12 cellular contexts compared by ENCODE assay signal in the genomic region with DNA sequence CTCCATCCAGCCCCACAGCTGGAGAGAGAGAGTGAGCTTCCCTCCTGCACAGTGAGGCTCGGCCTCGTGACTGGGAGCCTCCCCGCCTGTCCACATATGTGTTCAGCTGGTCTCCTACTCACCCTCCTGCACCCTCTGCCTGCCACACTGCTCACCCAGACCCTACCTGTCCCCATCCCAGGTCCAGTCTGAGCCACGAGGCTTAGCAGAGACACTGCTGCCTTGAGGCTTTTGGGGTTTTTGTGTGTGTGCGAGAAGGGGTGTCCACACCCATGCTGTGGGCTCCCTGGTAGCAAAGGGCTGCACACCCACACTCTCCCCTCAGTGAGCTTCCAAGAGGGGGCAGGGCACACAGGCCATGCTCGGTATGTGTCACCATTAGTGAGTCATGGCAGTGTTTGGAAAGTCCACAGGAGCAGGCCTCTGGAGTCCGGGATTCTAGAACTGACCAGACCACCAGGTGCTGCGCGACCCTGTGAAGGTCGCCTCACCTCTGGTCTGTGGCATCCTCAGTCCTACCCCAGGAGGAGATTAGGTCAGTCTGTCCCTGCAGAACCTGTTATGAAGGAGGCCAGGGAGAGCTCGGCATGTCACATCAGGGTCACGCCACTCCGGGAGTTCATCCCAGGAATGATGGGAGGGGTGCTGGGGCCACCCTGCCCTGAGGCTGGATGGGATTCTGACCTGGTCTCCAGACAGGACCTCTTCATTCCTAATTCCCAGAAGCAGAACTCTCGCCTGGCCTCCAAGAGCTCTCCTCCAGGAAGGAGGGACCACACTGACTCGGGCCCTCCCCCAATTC. TPM values are rescaled to one million over a fixed set of nuclear protein-coding genes. Genes with fewer than 3 reads are reported as not detected.
DNase-seq lines count a peak whose midpoint lies in the region; ATAC-seq and TF ChIP-seq lines count a peak whose summit lies in the region.
"Had no signal": no experiment of that assay in that cellular context is flagged by ENCODE, and none has a peak within 500 bp of the region (broad histone marks: within the 10 kb centered on the region; RNA-seq: fewer than 3 reads in every experiment).

No MANE protein-coding gene starts in this region.

- DNase-seq in HCT116 (ENCODE audit: low read depth, low spot score) (no peak), left ventricle myocardium superior (no peak), smooth muscle cell (lab: John Stamatoyannopoulos, UW; ENCODE audit: unreplicated experiment) (no peak), NCI-H345 treated with DMSO at 0.1 percent for 48 hours (lab: John Stamatoyannopoulos, UW; ENCODE audit: unreplicated experiment) (no peak), NCI-H82 (lab: John Stamatoyannopoulos, UW) (no peak), type B pancreatic cell (ENCODE audit: extremely low spot score, unreplicated experiment) (no peak)
- DNase-seq in stimulated activated CD8-positive, alpha-beta memory T cell treated with anti-CD3 and anti-CD28 coated beads, Interleukin-4, amount 100 ng/mL, for 48 hours: no peak
- DNase-seq: activated CD8-positive, alpha-beta memory T cell treated with anti-CD3 and anti-CD28 coated beads, Interleukin-2, amount 50 U/mL, for 48 hours; dorsolateral prefrontal cortex; GF-D8; NCI-H1048 had no signal

- H3K4me3 Mint-ChIP-seq in activated T-helper 17 cell treated with anti-CD3 and anti-CD28 coated beads, Interleukin-2, amount 50 U/mL, for 72 hours: no peak overlapping the region
- no peak overlapping the region for H3K4me3 Mint-ChIP-seq in type B pancreatic cell

- H3K79me2 ChIP-seq in HCT116 (ENCODE audit: insufficient read depth, low read length) (no peaks in the 10 kb centered on the region), smooth muscle cell (ENCODE audit: low read depth) (no peaks in the 10 kb centered on the region)

- H3K27ac ChIP-seq in HCT116 (ENCODE audit: low read depth, low read length): no peak overlapping the region; the same call in 1 of the 2 replicates
- peak overlapping the region; percentile 87 for H3K27ac ChIP-seq in smooth muscle cell (ENCODE audit: low read depth)

- RAD21 ChIA-PET in HCT116 (lab: Charles Lee; ENCODE audit: low non-redundant PET in 1 of 2, low total read pairs in 2 of 2, uncharacterized antibody in 2 of 2, unreplicated experiment in 2 of 2): no interaction called here

- intact Hi-C loops in HCT116 (cut with micrococcal nuclease) (no loop called here), left ventricle myocardium superior (cut with micrococcal nuclease) (no loop called here)

- ATAC-seq in HCT116 (peak; percentile 84), left ventricle myocardium superior (peak; percentile 37)
- peak; percentile 40 for ATAC-seq in activated T-helper 17 cell treated with anti-CD3 and anti-CD28 coated beads, Interleukin-2, amount 50 U/mL, for 72 hours (replicated peaks)

- WGBS in smooth muscle cell (ENCODE audit: low lambda C conversion rate): 45% methylated on average over 15 of the region's 15 CpGs

- H3K36me3 ChIP-seq in HCT116 (ENCODE audit: control insufficient read depth in 1 of 2, insufficient read depth in 2 of 2, low read length in 2 of 2) (no peaks in the 10 kb centered on the region), smooth muscle cell (ENCODE audit: low read depth) (no peaks in the 10 kb centered on the region)

- no peaks in the 10 kb centered on the region for H3K9me3 Mint-ChIP-seq in activated T-helper 17 cell treated with anti-CD3 and anti-CD28 coated beads, Interleukin-2, amount 50 U/mL, for 72 hours
- no peaks in the 10 kb centered on the region for H3K9me3 Mint-ChIP-seq in type B pancreatic cell

- H3K4me2 ChIP-seq in HCT116 (ENCODE audit: low read length) (peak overlapping the region; percentile 68), smooth muscle cell (peak overlapping the region; percentile 36)

- no peaks in the 10 kb centered on the region for H3K36me3 Mint-ChIP-seq in activated T-helper 17 cell treated with anti-CD3 and anti-CD28 coated beads, Interleukin-2, amount 50 U/mL, for 72 hours (ENCODE audit: low read depth)
- H3K36me3 Mint-ChIP-seq in type B pancreatic cell: no peaks in the 10 kb centered on the region

- H3K4me1 ChIP-seq in HCT116 (ENCODE audit: control insufficient read depth in 1 of 2, insufficient read depth in 2 of 2, low read length in 2 of 2) (peaks cover 11 to 44% of the 10 kb centered on the region in 2 experiments), smooth muscle cell (ENCODE audit: low read depth) (peaks cover 20% of the 10 kb centered on the region)

- TF ChIP-seq CTCF in HCT116 (IDR thresholded peaks at IDR 0.05 in 2 of 3, conservative IDR thresholded peaks at IDR 0.05 in 1 of 3; ENCODE audit: borderline replicate concordance in 1 of 3, insufficient read depth in 1 of 3, low read depth in 2 of 3, low read length in 2 of 3): no peak
- TF ChIP-seq CTCF in smooth muscle cell (IDR thresholded peaks at IDR 0.05; ENCODE audit: borderline replicate concordance, insufficient read depth, poor library complexity, severe bottlenecking): no peak
- TF ChIP-seq CTCF in type B pancreatic cell (conservative IDR thresholded peaks at IDR 0.05): no peak

- H3K27ac Mint-ChIP-seq in activated T-helper 17 cell treated with anti-CD3 and anti-CD28 coated beads, Interleukin-2, amount 50 U/mL, for 72 hours: no peak overlapping the region
- no peak overlapping the region for H3K27ac Mint-ChIP-seq in type B pancreatic cell

- peaks cover 5% of the 10 kb centered on the region for H3F3A ChIP-seq in smooth muscle cell (ENCODE audit: low read depth)

- peak overlapping the region; percentile 12 for H3K9ac ChIP-seq in HCT116 (ENCODE audit: low read length)
- H3K9ac ChIP-seq in smooth muscle cell (ENCODE audit: low read depth): peak overlapping the region; percentile 84

- no peaks in the 10 kb centered on the region for H3K27me3 Mint-ChIP-seq in activated T-helper 17 cell treated with anti-CD3 and anti-CD28 coated beads, Interleukin-2, amount 50 U/mL, for 72 hours
- peaks cover 5% of the 10 kb centered on the region for H3K27me3 Mint-ChIP-seq in type B pancreatic cell

- POLR2A ChIA-PET in HCT116 (lab: Charles Lee): no interaction called here

- H3K9me2 ChIP-seq in HCT116 (ENCODE audit: insufficient read depth): no peaks in the 10 kb centered on the region

- CTCF ChIA-PET in HCT116 (lab: Charles Lee): no interaction called here

- H3K27me3 ChIP-seq in HCT116 (ENCODE audit: insufficient read depth, low read length) (no peaks in the 10 kb centered on the region), smooth muscle cell (ENCODE audit: low read depth) (no peaks in the 10 kb centered on the region)
- H3K27me3 ChIP-seq: dorsolateral prefrontal cortex had no signal

- TF ChIP-seq POLR2A in HCT116 (IDR thresholded peaks at IDR 0.05; ENCODE audit: borderline replicate concordance, extremely low read depth, insufficient read depth, insufficient read length): no peak

- no peaks in the 10 kb centered on the region for H4K20me1 ChIP-seq in HCT116 (ENCODE audit: insufficient read depth)
- H4K20me1 ChIP-seq in smooth muscle cell (ENCODE audit: low read depth): no peaks in the 10 kb centered on the region

- peak overlapping the region; percentile 81 for H2AFZ ChIP-seq in HCT116 (ENCODE audit: low read depth, low read length, poor library complexity, severe bottlenecking)
- no peak overlapping the region for H2AFZ ChIP-seq in smooth muscle cell (ENCODE audit: low read depth)

- no peaks in the 10 kb centered on the region for H3K9me3 ChIP-seq in HCT116 (ENCODE audit: control insufficient read depth in 1 of 2, insufficient read depth in 1 of 2, low read depth in 1 of 2, low read length in 2 of 2)
- no peaks in the 10 kb centered on the region for H3K9me3 ChIP-seq in smooth muscle cell (replicated peaks; ENCODE audit: low read depth)

- no peak for TF ChIP-seq RAD21 in HCT116 (IDR thresholded peaks at IDR 0.05; ENCODE audit: low read depth)

- no TSS peak for BruUV-seq in HCT116 (replicated peaks; lab: Mats Ljungman, UMichigan)

- H3K4me3 ChIP-seq in HCT116 (replicated peaks in 1 of 2; ENCODE audit: low read depth in 1 of 2, low read length in 2 of 2) (no peak overlapping the region), smooth muscle cell (no peak overlapping the region)
- H3K4me3 ChIP-seq: dorsolateral prefrontal cortex had no signal

- no peaks in the 10 kb centered on the region for H3K4me1 Mint-ChIP-seq in activated T-helper 17 cell treated with anti-CD3 and anti-CD28 coated beads, Interleukin-2, amount 50 U/mL, for 72 hours
- peaks cover 38% of the 10 kb centered on the region for H3K4me1 Mint-ChIP-seq in type B pancreatic cell (ENCODE audit: unreplicated experiment)

TF ChIP-seq in HCT116, 20 proteins besides CTCF, POLR2A, EP300 and RAD21 (continues in another document):
- TF ChIP-seq, protein P1, sequence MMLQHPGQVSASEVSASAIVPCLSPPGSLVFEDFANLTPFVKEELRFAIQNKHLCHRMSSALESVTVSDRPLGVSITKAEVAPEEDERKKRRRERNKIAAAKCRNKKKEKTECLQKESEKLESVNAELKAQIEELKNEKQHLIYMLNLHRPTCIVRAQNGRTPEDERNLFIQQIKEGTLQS (IDR thresholded peaks at IDR 0.05): no peak
- TF ChIP-seq JUND (IDR thresholded peaks at IDR 0.05) (no peak), POLR2AphosphoS5 (IDR thresholded peaks at IDR 0.05; ENCODE audit: low read depth, low read length) (no peak), SIN3A (IDR thresholded peaks at IDR 0.05; ENCODE audit: low read depth) (no peak), CEBPB (IDR thresholded peaks at IDR 0.05; ENCODE audit: low read depth) (no peak), SP1 (IDR thresholded peaks at IDR 0.05; ENCODE audit: low read depth) (no peak)
- TF ChIP-seq, protein P2, sequence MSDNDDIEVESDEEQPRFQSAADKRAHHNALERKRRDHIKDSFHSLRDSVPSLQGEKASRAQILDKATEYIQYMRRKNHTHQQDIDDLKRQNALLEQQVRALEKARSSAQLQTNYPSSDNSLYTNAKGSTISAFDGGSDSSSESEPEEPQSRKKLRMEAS (IDR thresholded peaks at IDR 0.05): no peak

RNA-seq across cellular contexts. Expression of gene SMAD7, which starts 39.9 kb away (rescaled TPM):
- total RNA-seq in HCT116 (2021; ENCODE audit: unreplicated experiment): 7.2 TPM
- 3.6 and 4.2 TPM in 2 replicates for polyA plus RNA-seq in HCT116 (2012)
- 10 to 100 TPM; 23.4 to 40.7 TPM for total RNA-seq in activated T-helper 17 cell treated with anti-CD3 and anti-CD28 coated beads, Interleukin-2, amount 50 U/mL, for 72 hours
- 13.8 TPM for total RNA-seq in left ventricle myocardium superior
- total RNA-seq in smooth muscle cell: 114 and 142 TPM in 2 replicates
- polyA plus RNA-seq in smooth muscle cell: 134 and 136 TPM in 2 replicates
- total RNA-seq in type B pancreatic cell (ENCODE audit: low replicate concordance): 17.8 and 30.9 TPM in 2 replicates
